Comparison of ENCODE assay signal across 8 cellular contexts in genomic region chr7:151060416-151061234, GRCh38. TPM values are rescaled to one million over a fixed set of nuclear protein-coding genes. Genes with fewer than 3 reads are reported as not detected.
DNase-seq lines count a peak whose midpoint lies in the region; ATAC-seq and TF ChIP-seq lines count a peak whose summit lies in the region.

No MANE protein-coding gene starts in this region.

- H3K27ac Mint-ChIP-seq in T-cell (peak overlapping the region; percentile 39 to 74), nephron (peak overlapping the region; percentile 72 to 82 (median 76))

- peak overlapping the region; percentile 71 for H3K4me3 ChIP-seq in epithelial cell of proximal tubule (ENCODE audit: low read depth, low read length)

- H3K36me3 Mint-ChIP-seq in T-cell (peaks cover 6% of the 10 kb centered on the region), nephron (ENCODE audit: low read depth) (peaks cover 10% of the 10 kb centered on the region)

- CTCF ChIA-PET in T-cell (lab: Charles Lee): interaction anchor here in 1 of 2 donors (0.6 kb wide), 1 partner anchor 9 kb away, joined by 3 read pairs; no protein-coding TSS in a partner anchor

- H3K9me3 Mint-ChIP-seq in T-cell: no peaks in the 10 kb centered on the region
- no peaks in the 10 kb centered on the region for H3K9me3 Mint-ChIP-seq in nephron

- peak overlapping the region; percentile 82 to 90 (median 90) for H3K4me3 Mint-ChIP-seq in T-cell
- H3K4me3 Mint-ChIP-seq in nephron: peak overlapping the region; percentile 92 to 95 (median 94)

- ATAC-seq in T-cell (replicated peaks in 1 of 4) (no peak), HG03135 (IDR thresholded peaks at IDR 0.05; ENCODE audit: unreplicated experiment) (no peak), GM21526 (IDR thresholded peaks at IDR 0.05; ENCODE audit: low FRiP score, unreplicated experiment) (no peak)

- H3K4me1 Mint-ChIP-seq in T-cell (peaks cover 32 to 43% (median 41%) of the 10 kb centered on the region in 3 donors), nephron (peaks cover 45% of the 10 kb centered on the region)

- TF ChIP-seq CTCF in GM12874 (IDR thresholded peaks at IDR 0.05; ENCODE audit: insufficient read depth, low read depth, low read length) (0 out of 2 replicates have a peak, but pooled peaks have one; percentile 12), epithelial cell of proximal tubule (conservative IDR thresholded peaks at IDR 0.05; ENCODE audit: low read depth, low read length) (peak; percentile 39), nephron (IDR thresholded peaks at IDR 0.05; ENCODE audit: unreplicated experiment in 3 of 3) (no peak)

- no peaks in the 10 kb centered on the region for H3K27me3 Mint-ChIP-seq in T-cell
- H3K27me3 Mint-ChIP-seq in nephron (ENCODE audit: low read depth): peaks cover 12% of the 10 kb centered on the region

- DNase-seq in AG08396 (ENCODE audit: low spot score) (peak; percentile 51), T-cell (peak in 1 of 34 experiments; percentile 14), epithelial cell of proximal tubule (ENCODE audit: low read depth) (no peak), LoVo (ENCODE audit: low spot score) (no peak)

- POLR2A ChIA-PET in T-cell (lab: Charles Lee): no interaction called here

RNA-seq across cellular contexts. Expression of gene SLC4A2, which starts 1.2 kb away (rescaled TPM):
- total RNA-seq in T-cell: 10 to 100 TPM; 52.0 to 91.5 (median 74.4) TPM
- total RNA-seq in epithelial cell of proximal tubule: 115 and 164 TPM in 2 replicates

RNA-seq across cellular contexts. Expression of gene CDK5, which starts 2.9 kb away (rescaled TPM):
- 1 to 10 TPM; 5.3 to 8.4 (median 6.5) TPM for total RNA-seq in T-cell
- total RNA-seq in epithelial cell of proximal tubule: 19.3 and 21.1 TPM in 2 replicates

RNA-seq across cellular contexts. Expression of gene ASIC3, which starts 12.3 kb away (rescaled TPM):
- 10 to 100 TPM in 4 of 5 donors, 1 to 10 TPM in 1; 9.8 to 16.0 (median 11.9) TPM for total RNA-seq in T-cell
- total RNA-seq in epithelial cell of proximal tubule: 2.5 TPM in 1 of 2 replicates, not detected in the other

RNA-seq across cellular contexts. Expression of gene FASTK, which starts 20.0 kb away (rescaled TPM):
- total RNA-seq in T-cell (100 to 1,000 TPM in 4 of 5 donors, 10 to 100 TPM in 1; 98.8 to 157 (median 151) TPM), epithelial cell of proximal tubule (61.2 and 89.8 TPM in 2 replicates)

RNA-seq across cellular contexts. Expression of gene TMUB1, which starts 22.7 kb away (rescaled TPM):
- total RNA-seq in T-cell (10 to 100 TPM; 44.0 to 67.0 (median 56.5) TPM), epithelial cell of proximal tubule (73.7 and 94.9 TPM in 2 replicates)

Comparison
In these comparisons a context has a peak if more than half of its experiments do, and no peak if none do; other contexts are left out.
1. CTCF ChIP-seq: peak in GM12874 (single experiment) and epithelial cell of proximal tubule (single experiment); none in nephron (0 of 3).